2 cellular contexts compared by ENCODE assay signal in genomic region chr4:99690990-99691389, GRCh38.
TF ChIP-seq lines count a peak whose summit lies in the region.

No MANE protein-coding gene starts in this region.

TF ChIP-seq in HepG2, 621 proteins besides CTCF, POLR2A, EP300 and RAD21:
- TF ChIP-seq JUN (CRISPR knock-in tag; IDR thresholded peaks at IDR 0.05) (no peak), ZNF34 (CRISPR knock-in tag; IDR thresholded peaks at IDR 0.05; ENCODE audit: borderline replicate concordance) (no peak), HOXA7 (CRISPR knock-in tag; IDR thresholded peaks at IDR 0.05) (no peak), STAT5B (CRISPR knock-in tag; IDR thresholded peaks at IDR 0.05) (no peak), ZSCAN22 (CRISPR knock-in tag; IDR thresholded peaks at IDR 0.05) (no peak), ZNF160 (CRISPR knock-in tag; IDR thresholded peaks at IDR 0.05) (peak; percentile 96)

TF ChIP-seq in K562, 482 proteins besides CTCF, POLR2A, EP300 and RAD21:
- TF ChIP-seq ZNF280A (IDR thresholded peaks at IDR 0.05; ENCODE audit: low read depth, partially characterized antibody) (peak; percentile 57), HLTF (IDR thresholded peaks at IDR 0.05) (peak; percentile 59; the same call in 1 of the 2 replicates), XRCC5 (IDR thresholded peaks at IDR 0.05; ENCODE audit: low read depth, low read length) (no peak), TRIM28 (IDR thresholded peaks at IDR 0.05) (peak; percentile 68; the same call in 1 of the 2 replicates), TRIM24 (IDR thresholded peaks at IDR 0.05) (0 out of 4 replicates have a peak, but pooled peaks of 1 of the 2 experiments have one; percentile 10), GTF2E2 (tag; IDR thresholded peaks at IDR 0.05) (no peak), CBX3 (IDR thresholded peaks at IDR 0.05; ENCODE audit: borderline replicate concordance in 1 of 2, low read length in 2 of 2) (peak in 1 of 2 experiments; percentile 61; a peak in 1 of 3 replicates), NFATC3 (IDR thresholded peaks at IDR 0.05) (no peak), CBX5 (IDR thresholded peaks at IDR 0.05; ENCODE audit: borderline replicate concordance, low read depth) (peak; percentile 71; the same call in 1 of the 2 replicates), TAF15 (IDR thresholded peaks at IDR 0.05; ENCODE audit: low read depth, low read length) (no peak)
